11 cellular contexts compared by ENCODE assay signal in the genomic region with DNA sequence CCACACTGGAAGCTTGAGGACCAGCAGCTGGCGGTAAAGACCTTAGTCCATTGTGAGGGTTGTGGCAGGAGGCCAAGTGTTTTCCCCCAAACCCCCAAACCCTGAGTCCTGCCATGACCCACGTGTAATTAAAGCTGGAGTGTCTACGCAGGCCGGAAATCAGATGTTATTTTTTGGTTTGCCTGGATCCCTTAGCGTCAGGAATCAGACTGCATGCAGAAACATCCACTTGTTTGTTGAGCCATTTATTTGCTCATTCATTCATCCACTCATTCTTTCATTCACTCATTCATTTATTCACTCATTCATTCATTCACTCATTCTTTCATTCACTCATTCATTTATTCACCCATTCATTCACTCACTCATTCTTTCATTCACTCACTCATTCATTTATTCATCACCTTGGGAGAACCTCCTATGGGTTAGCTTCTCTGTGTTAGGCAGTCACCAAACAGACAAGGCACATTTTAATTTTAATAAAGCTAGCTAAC.
DNase-seq lines count a peak whose midpoint lies in the region; ATAC-seq, FAIRE-seq and TF ChIP-seq lines count a peak whose summit lies in the region.
"Had no signal": no experiment of that assay in that cellular context is flagged by ENCODE, and none has a peak within 500 bp of the region (broad histone marks: within the 10 kb centered on the region; RNA-seq: fewer than 3 reads in every experiment).

No MANE protein-coding gene starts in this region.

- intact Hi-C loops in GM12878 (cut with micrococcal nuclease; ENCODE audit: unreplicated experiment): no loop called here

- no peak for TF ChIP-seq RAD21 in GM12878 (IDR thresholded peaks at IDR 0.05; ENCODE audit: insufficient read depth, low read depth, low read length)

- no peaks in the 10 kb centered on the region for H3K79me2 ChIP-seq in GM12878 (ENCODE audit: control insufficient read depth, insufficient read depth, low read length)

- BruUV-seq in GM12878 (replicated peaks; lab: Mats Ljungman, UMichigan): no TSS peak

- no peaks in the 10 kb centered on the region for H3K36me3 ChIP-seq in GM12878 (ENCODE audit: control insufficient read depth in 2 of 2, insufficient read depth in 2 of 2, low read length in 1 of 2)

- no peak overlapping the region for H3K4me3 ChIP-seq in GM12878

- TF ChIP-seq EP300 in GM12878 (IDR thresholded peaks at IDR 0.05; ENCODE audit: borderline replicate concordance in 1 of 2, control insufficient read depth in 1 of 2, low read depth in 2 of 2, low read length in 2 of 2): no peak

- ATAC-seq in HG02884 (IDR thresholded peaks at IDR 0.05; ENCODE audit: unreplicated experiment): peak; percentile 2
- peak; percentile 39 for ATAC-seq in GM12878
- ATAC-seq in HG02763 (IDR thresholded peaks at IDR 0.05; ENCODE audit: unreplicated experiment): no peak
- ATAC-seq in HG03521 (IDR thresholded peaks at IDR 0.05; ENCODE audit: unreplicated experiment): no peak
- ATAC-seq in left lobe of liver: no peak

- CTCF ChIA-PET in GM12878 (lab: Yijun Ruan, JAX): no interaction called here

- H3K4me2 ChIP-seq in GM12878 (ENCODE audit: control insufficient read depth, insufficient read depth): peak overlapping the region; percentile 47; the same call in 1 of the 2 replicates

- SMC1A ChIA-PET in GM12878 (lab: Charles Lee; ENCODE audit: uncharacterized antibody, unreplicated experiment): no interaction called here

- no peaks in the 10 kb centered on the region for H4K20me1 ChIP-seq in GM12878 (ENCODE audit: control insufficient read depth, insufficient read depth)

- no peak overlapping the region for H3K27ac ChIP-seq in GM12878 (ENCODE audit: control insufficient read depth, insufficient read depth)

- RAD21 ChIA-PET in GM12878 (lab: Charles Lee; ENCODE audit: unreplicated experiment): interaction anchor here (1.0 kb wide), 1 partner anchor 29 kb away, joined by 6 read pairs; no protein-coding TSS in a partner anchor

- H3K9me3 ChIP-seq in GM12878 (replicated peaks; ENCODE audit: control insufficient read depth, insufficient read depth, low read length): no peaks in the 10 kb centered on the region; the same call in 1 of the 3 replicates

- TF ChIP-seq CTCF in GM12878 (IDR thresholded peaks at IDR 0.05 in 2 of 3, conservative IDR thresholded peaks at IDR 0.05 in 1 of 3; ENCODE audit: control insufficient read depth in 2 of 3, extremely low read depth in 1 of 3, insufficient read depth in 1 of 3, low read depth in 3 of 3, low read length in 3 of 3): no peak

- H3K9ac ChIP-seq in GM12878 (ENCODE audit: control insufficient read depth, insufficient read depth, low read length): no peak overlapping the region

- no peak for TF ChIP-seq POLR2A in GM12878 (IDR thresholded peaks at IDR 0.05; ENCODE audit: low read depth, low read length)

- no peaks in the 10 kb centered on the region for H3K27me3 ChIP-seq in GM12878 (replicated peaks in 1 of 2; ENCODE audit: control insufficient read depth in 2 of 2, insufficient read depth in 2 of 2, low read length in 1 of 2)

- POLR2A ChIA-PET in GM12878 (lab: Charles Lee): no interaction called here

- peak; percentile 49 for DNase-seq in NCI-H2081 treated with DMSO at 0.1 percent for 48 hours (lab: John Stamatoyannopoulos, UW)
- no peak for DNase-seq in NCI-H2081 (lab: John Stamatoyannopoulos, UW)
- DNase-seq in GM12878 (ENCODE audit: low read depth, low spot score): no peak
- peak; percentile 3 for DNase-seq in putamen (ENCODE audit: low spot score)
- DNase-seq in left lobe of liver (ENCODE audit: low spot score): no peak
- DNase-seq: activated CD4-positive, alpha-beta T cell treated with anti-CD3 and anti-CD28 coated beads for 1 hour; NCI-H446 treated with DMSO at 0.1 percent for 48 hours had no signal

- no peak for FAIRE-seq in GM12878 (lab: Jason Lieb, UNC)
- FAIRE-seq: A204.1 had no signal

- in situ Hi-C loops in GM12878 (cut with MboI): no loop called here

- 0% methylated on average over 5 of the region's 5 CpGs for WGBS in GM12878 (ENCODE audit: insufficient coverage, insufficient replicate concordance, low lambda C conversion rate, missing lambda C conversion rate)

- H2AFZ ChIP-seq in GM12878 (ENCODE audit: control insufficient read depth, low read depth, low read length): no peak overlapping the region

- H3K4me1 ChIP-seq in GM12878 (ENCODE audit: control insufficient read depth, insufficient read depth, low read length): peaks cover 16% of the 10 kb centered on the region

TF ChIP-seq in GM12878, 131 proteins besides CTCF, POLR2A, EP300 and RAD21 (continues in another document):
- TF ChIP-seq SMC3 (IDR thresholded peaks at IDR 0.05; ENCODE audit: borderline replicate concordance, low read length): no peak
- TF ChIP-seq TAF1 (IDR thresholded peaks at IDR 0.05; ENCODE audit: borderline replicate concordance, low read depth, low read length): no peak
- no peak for TF ChIP-seq IKZF2 (IDR thresholded peaks at IDR 0.05)
- TF ChIP-seq, protein P1, sequence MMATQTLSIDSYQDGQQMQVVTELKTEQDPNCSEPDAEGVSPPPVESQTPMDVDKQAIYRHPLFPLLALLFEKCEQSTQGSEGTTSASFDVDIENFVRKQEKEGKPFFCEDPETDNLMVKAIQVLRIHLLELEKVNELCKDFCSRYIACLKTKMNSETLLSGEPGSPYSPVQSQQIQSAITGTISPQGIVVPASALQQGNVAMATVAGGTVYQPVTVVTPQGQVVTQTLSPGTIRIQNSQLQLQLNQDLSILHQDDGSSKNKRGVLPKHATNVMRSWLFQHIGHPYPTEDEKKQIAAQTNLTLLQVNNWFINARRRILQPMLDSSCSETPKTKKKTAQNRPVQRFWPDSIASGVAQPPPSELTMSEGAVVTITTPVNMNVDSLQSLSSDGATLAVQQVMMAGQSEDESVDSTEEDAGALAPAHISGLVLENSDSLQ (IDR thresholded peaks at IDR 0.05): no peak
- no peak for TF ChIP-seq CHD1 (IDR thresholded peaks at IDR 0.05; ENCODE audit: low read depth, low read length)
- TF ChIP-seq GATAD2B (conservative IDR thresholded peaks at IDR 0.05; ENCODE audit: low read depth): no peak
- TF ChIP-seq ZNF24 (IDR thresholded peaks at IDR 0.05): peak; percentile 97
- no peak for TF ChIP-seq POLR2AphosphoS5 (IDR thresholded peaks at IDR 0.05; ENCODE audit: low read length)
- TF ChIP-seq, protein P2, sequence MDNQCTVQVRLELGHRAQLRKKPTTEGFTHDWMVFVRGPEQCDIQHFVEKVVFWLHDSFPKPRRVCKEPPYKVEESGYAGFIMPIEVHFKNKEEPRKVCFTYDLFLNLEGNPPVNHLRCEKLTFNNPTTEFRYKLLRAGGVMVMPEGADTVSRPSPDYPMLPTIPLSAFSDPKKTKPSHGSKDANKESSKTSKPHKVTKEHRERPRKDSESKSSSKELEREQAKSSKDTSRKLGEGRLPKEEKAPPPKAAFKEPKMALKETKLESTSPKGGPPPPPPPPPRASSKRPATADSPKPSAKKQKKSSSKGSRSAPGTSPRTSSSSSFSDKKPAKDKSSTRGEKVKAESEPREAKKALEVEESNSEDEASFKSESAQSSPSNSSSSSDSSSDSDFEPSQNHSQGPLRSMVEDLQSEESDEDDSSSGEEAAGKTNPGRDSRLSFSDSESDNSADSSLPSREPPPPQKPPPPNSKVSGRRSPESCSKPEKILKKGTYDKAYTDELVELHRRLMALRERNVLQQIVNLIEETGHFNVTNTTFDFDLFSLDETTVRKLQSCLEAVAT (IDR thresholded peaks at IDR 0.05): no peak
- no peak for TF ChIP-seq BACH1 (IDR thresholded peaks at IDR 0.05; ENCODE audit: borderline replicate concordance)
- no peak for TF ChIP-seq JUND (IDR thresholded peaks at IDR 0.05; ENCODE audit: low read depth, low read length)
- TF ChIP-seq NRF1 (conservative IDR thresholded peaks at IDR 0.05; ENCODE audit: low read depth, low read length): no peak
- TF ChIP-seq MTA3 (IDR thresholded peaks at IDR 0.05; ENCODE audit: borderline replicate concordance, low read length): no peak
- TF ChIP-seq IKZF1 (conservative IDR thresholded peaks at IDR 0.05): peak; percentile 13; the same call in 1 of the 2 replicates
- TF ChIP-seq, protein P3, sequence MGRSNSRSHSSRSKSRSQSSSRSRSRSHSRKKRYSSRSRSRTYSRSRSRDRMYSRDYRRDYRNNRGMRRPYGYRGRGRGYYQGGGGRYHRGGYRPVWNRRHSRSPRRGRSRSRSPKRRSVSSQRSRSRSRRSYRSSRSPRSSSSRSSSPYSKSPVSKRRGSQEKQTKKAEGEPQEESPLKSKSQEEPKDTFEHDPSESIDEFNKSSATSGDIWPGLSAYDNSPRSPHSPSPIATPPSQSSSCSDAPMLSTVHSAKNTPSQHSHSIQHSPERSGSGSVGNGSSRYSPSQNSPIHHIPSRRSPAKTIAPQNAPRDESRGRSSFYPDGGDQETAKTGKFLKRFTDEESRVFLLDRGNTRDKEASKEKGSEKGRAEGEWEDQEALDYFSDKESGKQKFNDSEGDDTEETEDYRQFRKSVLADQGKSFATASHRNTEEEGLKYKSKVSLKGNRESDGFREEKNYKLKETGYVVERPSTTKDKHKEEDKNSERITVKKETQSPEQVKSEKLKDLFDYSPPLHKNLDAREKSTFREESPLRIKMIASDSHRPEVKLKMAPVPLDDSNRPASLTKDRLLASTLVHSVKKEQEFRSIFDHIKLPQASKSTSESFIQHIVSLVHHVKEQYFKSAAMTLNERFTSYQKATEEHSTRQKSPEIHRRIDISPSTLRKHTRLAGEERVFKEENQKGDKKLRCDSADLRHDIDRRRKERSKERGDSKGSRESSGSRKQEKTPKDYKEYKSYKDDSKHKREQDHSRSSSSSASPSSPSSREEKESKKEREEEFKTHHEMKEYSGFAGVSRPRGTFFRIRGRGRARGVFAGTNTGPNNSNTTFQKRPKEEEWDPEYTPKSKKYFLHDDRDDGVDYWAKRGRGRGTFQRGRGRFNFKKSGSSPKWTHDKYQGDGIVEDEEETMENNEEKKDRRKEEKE (IDR thresholded peaks at IDR 0.05): no peak
- TF ChIP-seq, protein P4, sequence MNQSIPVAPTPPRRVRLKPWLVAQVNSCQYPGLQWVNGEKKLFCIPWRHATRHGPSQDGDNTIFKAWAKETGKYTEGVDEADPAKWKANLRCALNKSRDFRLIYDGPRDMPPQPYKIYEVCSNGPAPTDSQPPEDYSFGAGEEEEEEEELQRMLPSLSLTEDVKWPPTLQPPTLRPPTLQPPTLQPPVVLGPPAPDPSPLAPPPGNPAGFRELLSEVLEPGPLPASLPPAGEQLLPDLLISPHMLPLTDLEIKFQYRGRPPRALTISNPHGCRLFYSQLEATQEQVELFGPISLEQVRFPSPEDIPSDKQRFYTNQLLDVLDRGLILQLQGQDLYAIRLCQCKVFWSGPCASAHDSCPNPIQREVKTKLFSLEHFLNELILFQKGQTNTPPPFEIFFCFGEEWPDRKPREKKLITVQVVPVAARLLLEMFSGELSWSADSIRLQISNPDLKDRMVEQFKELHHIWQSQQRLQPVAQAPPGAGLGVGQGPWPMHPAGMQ (IDR thresholded peaks at IDR 0.05; ENCODE audit: borderline replicate concordance): no peak
- TF ChIP-seq PAX5 (IDR thresholded peaks at IDR 0.05; ENCODE audit: borderline replicate concordance, low read depth, low read length): no peak

Comparison
In these comparisons a context has a peak if more than half of its experiments do, and no peak if none do; other contexts are left out.
1. DNase-seq: peak in NCI-H2081 treated with DMSO at 0.1 percent for 48 hours (single experiment) and putamen (single experiment); none in NCI-H2081 (0 of 2), GM12878 (single experiment) and left lobe of liver (single experiment).
2. ATAC-seq: peak in HG02884 (single experiment) and GM12878 (single experiment); none in HG02763 (single experiment), HG03521 (single experiment) and left lobe of liver (single experiment).